ENCODE assay signal across 1 cellular context in the genomic region with DNA sequence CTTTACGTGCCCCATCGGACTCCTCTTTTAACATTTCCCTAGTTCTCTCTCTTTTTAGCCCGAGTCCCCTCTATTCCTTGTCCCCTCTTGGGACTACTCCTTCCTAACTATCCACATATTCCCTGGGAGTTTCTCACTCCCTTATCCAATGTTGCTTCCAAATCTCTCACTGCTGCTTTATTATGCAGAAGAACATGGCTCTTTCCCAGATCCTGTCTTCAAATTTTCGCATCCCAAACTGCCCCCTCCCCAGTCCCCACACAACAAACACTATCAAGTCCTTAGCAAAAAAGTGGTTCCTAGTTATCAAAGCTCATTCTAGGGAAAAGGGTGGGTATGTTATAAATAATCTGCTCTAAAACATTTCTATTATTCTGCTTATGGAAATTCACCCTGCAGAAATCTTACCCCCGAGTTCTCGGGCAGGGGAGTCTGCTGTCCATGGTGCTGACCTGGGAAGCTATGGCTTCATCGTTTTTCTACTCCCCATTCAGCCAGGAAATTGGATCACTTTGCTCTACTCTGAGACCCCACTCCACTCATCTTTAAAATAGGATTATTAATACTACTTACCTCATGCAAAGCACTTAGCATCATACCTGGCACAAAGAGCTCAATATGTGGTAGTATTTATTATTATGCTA.
TF ChIP-seq lines count a peak whose summit lies in the region.

No MANE protein-coding gene starts in this region.

TF ChIP-seq in HepG2, 621 proteins besides CTCF, POLR2A, EP300 and RAD21 (continued from another document):
- peak; percentile 70; the same call in 1 of the 2 replicates for TF ChIP-seq ZNF605 (CRISPR knock-in tag; IDR thresholded peaks at IDR 0.05)
- TF ChIP-seq, protein P1, sequence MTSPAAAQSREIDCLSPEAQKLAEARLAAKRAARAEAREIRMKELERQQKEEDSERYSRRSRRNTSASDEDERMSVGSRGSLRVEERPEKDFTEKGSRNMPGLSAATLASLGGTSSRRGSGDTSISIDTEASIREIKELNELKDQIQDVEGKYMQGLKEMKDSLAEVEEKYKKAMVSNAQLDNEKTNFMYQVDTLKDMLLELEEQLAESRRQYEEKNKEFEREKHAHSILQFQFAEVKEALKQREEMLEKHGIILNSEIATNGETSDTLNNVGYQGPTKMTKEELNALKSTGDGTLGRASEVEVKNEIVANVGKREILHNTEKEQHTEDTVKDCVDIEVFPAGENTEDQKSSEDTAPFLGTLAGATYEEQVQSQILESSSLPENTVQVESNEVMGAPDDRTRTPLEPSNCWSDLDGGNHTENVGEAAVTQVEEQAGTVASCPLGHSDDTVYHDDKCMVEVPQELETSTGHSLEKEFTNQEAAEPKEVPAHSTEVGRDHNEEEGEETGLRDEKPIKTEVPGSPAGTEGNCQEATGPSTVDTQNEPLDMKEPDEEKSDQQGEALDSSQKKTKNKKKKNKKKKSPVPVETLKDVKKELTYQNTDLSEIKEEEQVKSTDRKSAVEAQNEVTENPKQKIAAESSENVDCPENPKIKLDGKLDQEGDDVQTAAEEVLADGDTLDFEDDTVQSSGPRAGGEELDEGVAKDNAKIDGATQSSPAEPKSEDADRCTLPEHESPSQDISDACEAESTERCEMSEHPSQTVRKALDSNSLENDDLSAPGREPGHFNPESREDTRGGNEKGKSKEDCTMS (CRISPR knock-in tag; conservative IDR thresholded peaks at IDR 0.05) = 0 out of 2 replicates have a peak, but pooled peaks have one; percentile 74
- no peak for TF ChIP-seq ZNF207 (IDR thresholded peaks at IDR 0.05; ENCODE audit: borderline replicate concordance)
- TF ChIP-seq, protein P2, sequence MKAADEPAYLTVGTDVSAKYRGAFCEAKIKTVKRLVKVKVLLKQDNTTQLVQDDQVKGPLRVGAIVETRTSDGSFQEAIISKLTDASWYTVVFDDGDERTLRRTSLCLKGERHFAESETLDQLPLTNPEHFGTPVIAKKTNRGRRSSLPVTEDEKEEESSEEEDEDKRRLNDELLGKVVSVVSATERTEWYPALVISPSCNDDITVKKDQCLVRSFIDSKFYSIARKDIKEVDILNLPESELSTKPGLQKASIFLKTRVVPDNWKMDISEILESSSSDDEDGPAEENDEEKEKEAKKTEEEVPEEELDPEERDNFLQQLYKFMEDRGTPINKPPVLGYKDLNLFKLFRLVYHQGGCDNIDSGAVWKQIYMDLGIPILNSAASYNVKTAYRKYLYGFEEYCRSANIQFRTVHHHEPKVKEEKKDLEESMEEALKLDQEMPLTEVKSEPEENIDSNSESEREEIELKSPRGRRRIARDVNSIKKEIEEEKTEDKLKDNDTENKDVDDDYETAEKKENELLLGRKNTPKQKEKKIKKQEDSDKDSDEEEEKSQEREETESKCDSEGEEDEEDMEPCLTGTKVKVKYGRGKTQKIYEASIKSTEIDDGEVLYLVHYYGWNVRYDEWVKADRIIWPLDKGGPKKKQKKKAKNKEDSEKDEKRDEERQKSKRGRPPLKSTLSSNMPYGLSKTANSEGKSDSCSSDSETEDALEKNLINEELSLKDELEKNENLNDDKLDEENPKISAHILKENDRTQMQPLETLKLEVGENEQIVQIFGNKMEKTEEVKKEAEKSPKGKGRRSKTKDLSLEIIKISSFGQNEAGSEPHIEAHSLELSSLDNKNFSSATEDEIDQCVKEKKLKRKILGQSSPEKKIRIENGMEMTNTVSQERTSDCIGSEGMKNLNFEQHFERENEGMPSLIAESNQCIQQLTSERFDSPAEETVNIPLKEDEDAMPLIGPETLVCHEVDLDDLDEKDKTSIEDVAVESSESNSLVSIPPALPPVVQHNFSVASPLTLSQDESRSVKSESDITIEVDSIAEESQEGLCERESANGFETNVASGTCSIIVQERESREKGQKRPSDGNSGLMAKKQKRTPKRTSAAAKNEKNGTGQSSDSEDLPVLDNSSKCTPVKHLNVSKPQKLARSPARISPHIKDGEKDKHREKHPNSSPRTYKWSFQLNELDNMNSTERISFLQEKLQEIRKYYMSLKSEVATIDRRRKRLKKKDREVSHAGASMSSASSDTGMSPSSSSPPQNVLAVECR (CRISPR knock-in tag; IDR thresholded peaks at IDR 0.05; ENCODE audit: borderline replicate concordance) = no peak; the same call in 1 of the 2 replicates
- TF ChIP-seq, protein P3, sequence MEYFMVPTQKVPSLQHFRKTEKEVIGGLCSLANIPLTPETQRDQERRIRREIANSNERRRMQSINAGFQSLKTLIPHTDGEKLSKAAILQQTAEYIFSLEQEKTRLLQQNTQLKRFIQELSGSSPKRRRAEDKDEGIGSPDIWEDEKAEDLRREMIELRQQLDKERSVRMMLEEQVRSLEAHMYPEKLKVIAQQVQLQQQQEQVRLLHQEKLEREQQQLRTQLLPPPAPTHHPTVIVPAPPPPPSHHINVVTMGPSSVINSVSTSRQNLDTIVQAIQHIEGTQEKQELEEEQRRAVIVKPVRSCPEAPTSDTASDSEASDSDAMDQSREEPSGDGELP (IDR thresholded peaks at IDR 0.05; ENCODE audit: borderline replicate concordance, low read depth) = no peak
- no peak for TF ChIP-seq IKZF1 (IDR thresholded peaks at IDR 0.05)
- no peak for TF ChIP-seq ZNF841 (CRISPR knock-in tag; IDR thresholded peaks at IDR 0.05; ENCODE audit: borderline replicate concordance)
- no peak for TF ChIP-seq ELF4 (CRISPR knock-in tag; IDR thresholded peaks at IDR 0.05; ENCODE audit: borderline replicate concordance)
- TF ChIP-seq, protein P4, sequence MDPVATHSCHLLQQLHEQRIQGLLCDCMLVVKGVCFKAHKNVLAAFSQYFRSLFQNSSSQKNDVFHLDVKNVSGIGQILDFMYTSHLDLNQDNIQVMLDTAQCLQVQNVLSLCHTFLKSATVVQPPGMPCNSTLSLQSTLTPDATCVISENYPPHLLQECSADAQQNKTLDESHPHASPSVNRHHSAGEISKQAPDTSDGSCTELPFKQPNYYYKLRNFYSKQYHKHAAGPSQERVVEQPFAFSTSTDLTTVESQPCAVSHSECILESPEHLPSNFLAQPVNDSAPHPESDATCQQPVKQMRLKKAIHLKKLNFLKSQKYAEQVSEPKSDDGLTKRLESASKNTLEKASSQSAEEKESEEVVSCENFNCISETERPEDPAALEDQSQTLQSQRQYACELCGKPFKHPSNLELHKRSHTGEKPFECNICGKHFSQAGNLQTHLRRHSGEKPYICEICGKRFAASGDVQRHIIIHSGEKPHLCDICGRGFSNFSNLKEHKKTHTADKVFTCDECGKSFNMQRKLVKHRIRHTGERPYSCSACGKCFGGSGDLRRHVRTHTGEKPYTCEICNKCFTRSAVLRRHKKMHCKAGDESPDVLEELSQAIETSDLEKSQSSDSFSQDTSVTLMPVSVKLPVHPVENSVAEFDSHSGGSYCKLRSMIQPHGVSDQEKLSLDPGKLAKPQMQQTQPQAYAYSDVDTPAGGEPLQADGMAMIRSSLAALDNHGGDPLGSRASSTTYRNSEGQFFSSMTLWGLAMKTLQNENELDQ (CRISPR knock-in tag; IDR thresholded peaks at IDR 0.05; ENCODE audit: borderline replicate concordance) = peak; percentile 75; the same call in 1 of the 2 replicates
- TF ChIP-seq ZNF468 (CRISPR knock-in tag; IDR thresholded peaks at IDR 0.05) = no peak
- peak; percentile 34; the same call in 1 of the 2 replicates for TF ChIP-seq SOX5 (CRISPR knock-in tag; IDR thresholded peaks at IDR 0.05; ENCODE audit: borderline replicate concordance)
- TF ChIP-seq KLF16 (CRISPR knock-in tag; IDR thresholded peaks at IDR 0.05) = peak in 1 of 2 experiments; percentile 95; a peak in 2 of 4 replicates
- TF ChIP-seq, protein P5, sequence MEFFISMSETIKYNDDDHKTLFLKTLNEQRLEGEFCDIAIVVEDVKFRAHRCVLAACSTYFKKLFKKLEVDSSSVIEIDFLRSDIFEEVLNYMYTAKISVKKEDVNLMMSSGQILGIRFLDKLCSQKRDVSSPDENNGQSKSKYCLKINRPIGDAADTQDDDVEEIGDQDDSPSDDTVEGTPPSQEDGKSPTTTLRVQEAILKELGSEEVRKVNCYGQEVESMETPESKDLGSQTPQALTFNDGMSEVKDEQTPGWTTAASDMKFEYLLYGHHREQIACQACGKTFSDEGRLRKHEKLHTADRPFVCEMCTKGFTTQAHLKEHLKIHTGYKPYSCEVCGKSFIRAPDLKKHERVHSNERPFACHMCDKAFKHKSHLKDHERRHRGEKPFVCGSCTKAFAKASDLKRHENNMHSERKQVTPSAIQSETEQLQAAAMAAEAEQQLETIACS (CRISPR knock-in tag; IDR thresholded peaks at IDR 0.05) = no peak
- TF ChIP-seq, protein P6, sequence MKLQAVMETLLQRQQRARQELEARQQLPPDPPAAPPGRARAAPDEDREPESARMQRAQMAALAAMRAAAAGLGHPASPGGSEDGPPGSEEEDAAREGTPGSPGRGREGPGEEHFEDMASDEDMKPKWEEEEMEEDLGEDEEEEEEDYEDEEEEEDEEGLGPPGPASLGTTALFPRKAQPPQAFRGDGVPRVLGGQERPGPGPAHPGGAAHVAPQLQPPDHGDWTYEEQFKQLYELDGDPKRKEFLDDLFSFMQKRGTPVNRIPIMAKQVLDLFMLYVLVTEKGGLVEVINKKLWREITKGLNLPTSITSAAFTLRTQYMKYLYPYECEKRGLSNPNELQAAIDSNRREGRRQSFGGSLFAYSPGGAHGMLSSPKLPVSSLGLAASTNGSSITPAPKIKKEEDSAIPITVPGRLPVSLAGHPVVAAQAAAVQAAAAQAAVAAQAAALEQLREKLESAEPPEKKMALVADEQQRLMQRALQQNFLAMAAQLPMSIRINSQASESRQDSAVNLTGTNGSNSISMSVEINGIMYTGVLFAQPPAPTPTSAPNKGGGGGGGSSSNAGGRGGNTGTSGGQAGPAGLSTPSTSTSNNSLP (IDR thresholded peaks at IDR 0.05; ENCODE audit: low read depth, low read length) = no peak
- TF ChIP-seq PPARG (CRISPR knock-in tag; conservative IDR thresholded peaks at IDR 0.05) = 0 out of 2 replicates have a peak, but pooled peaks have one; percentile 53
- TF ChIP-seq MTA3 (CRISPR knock-in tag; IDR thresholded peaks at IDR 0.05) = no peak
- TF ChIP-seq, protein P7, sequence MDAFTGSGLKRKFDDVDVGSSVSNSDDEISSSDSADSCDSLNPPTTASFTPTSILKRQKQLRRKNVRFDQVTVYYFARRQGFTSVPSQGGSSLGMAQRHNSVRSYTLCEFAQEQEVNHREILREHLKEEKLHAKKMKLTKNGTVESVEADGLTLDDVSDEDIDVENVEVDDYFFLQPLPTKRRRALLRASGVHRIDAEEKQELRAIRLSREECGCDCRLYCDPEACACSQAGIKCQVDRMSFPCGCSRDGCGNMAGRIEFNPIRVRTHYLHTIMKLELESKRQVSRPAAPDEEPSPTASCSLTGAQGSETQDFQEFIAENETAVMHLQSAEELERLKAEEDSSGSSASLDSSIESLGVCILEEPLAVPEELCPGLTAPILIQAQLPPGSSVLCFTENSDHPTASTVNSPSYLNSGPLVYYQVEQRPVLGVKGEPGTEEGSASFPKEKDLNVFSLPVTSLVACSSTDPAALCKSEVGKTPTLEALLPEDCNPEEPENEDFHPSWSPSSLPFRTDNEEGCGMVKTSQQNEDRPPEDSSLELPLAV (CRISPR knock-in tag; conservative IDR thresholded peaks at IDR 0.05; ENCODE audit: low read depth) = no peak
